Comparison of ENCODE assay signal across 20 cellular contexts in the genomic region with DNA sequence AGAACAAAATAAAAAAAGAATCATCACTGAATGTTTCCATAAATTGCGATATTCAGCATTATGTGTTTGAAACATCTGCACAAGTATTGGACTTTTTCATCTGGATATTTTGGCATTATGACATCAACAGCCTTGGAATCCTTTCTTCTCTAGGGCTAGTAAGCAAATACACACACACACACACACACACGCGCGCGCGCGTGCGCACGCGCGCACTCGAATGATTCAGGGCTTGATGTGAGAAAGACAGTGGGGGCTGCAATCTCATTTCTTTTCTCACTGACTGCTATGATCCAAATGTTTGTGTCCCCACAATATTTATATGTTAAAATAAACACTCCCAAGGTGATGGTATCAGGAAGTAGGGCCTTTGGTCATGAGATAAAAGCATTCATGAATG.
A peak's percentile ranks its signal among the peaks of the same experiment; 100 is the strongest.
DNase-seq lines count a peak whose midpoint lies in the region; ATAC-seq and TF ChIP-seq lines count a peak whose summit lies in the region.
"Had no signal": no experiment of that assay in that cellular context is flagged by ENCODE, and none has a peak within 500 bp of the region (broad histone marks: within the 10 kb centered on the region; RNA-seq: fewer than 3 reads in every experiment).

No MANE protein-coding gene starts in this region.

- H3K27me3 Mint-ChIP-seq in glutamatergic neuron (ENCODE audit: unreplicated experiment), result peaks cover 6% of the 10 kb centered on the region
- H3K27me3 Mint-ChIP-seq: T-helper 17 cell had no signal

- TF ChIP-seq CTCF in glutamatergic neuron (IDR thresholded peaks at IDR 0.05; ENCODE audit: partially characterized antibody, unreplicated experiment), result no peak

- H3K36me3 Mint-ChIP-seq in glutamatergic neuron (ENCODE audit: unreplicated experiment), result no peaks in the 10 kb centered on the region

- H3K36me3 ChIP-seq in skeletal muscle tissue (ENCODE audit: control insufficient read depth in 3 of 3, insufficient read depth in 3 of 3, low read length in 3 of 3), result no peaks in the 10 kb centered on the region
- H3K36me3 ChIP-seq: ovary had no signal

- H3K4me1 ChIP-seq in skeletal muscle tissue (ENCODE audit: control insufficient read depth in 3 of 3, insufficient read depth in 3 of 3, low read length in 3 of 3), result peaks cover 4 to 15% (median 7%) of the 10 kb centered on the region in 3 donors

- H3K27ac Mint-ChIP-seq in glutamatergic neuron (ENCODE audit: unreplicated experiment), result no peak overlapping the region
- H3K27ac Mint-ChIP-seq: activated naive CD8-positive, alpha-beta T cell treated with anti-CD3 and anti-CD28 coated beads, Interleukin-2, amount 10 ng/mL, durations not matched to agents 7 days and 5 days; activated T-helper 1 cell treated with anti-CD3 and anti-CD28 coated beads, Interleukin-12 subunit alpha, Interleukin-12 subunit beta, Interleukin-2, Interleukin-4 antibody, amounts not matched to agents 30 ng/mL and 10 ng/mL and 1 ng/mL, durations not matched to agents 14 hours and 24 hours and 36 hours; T-helper 17 cell had no signal

- no peak overlapping the region for H3K4me3 Mint-ChIP-seq in glutamatergic neuron (ENCODE audit: unreplicated experiment)
- H3K4me3 Mint-ChIP-seq: activated naive CD8-positive, alpha-beta T cell treated with anti-CD3 and anti-CD28 coated beads, Interleukin-2, amount 10 ng/mL, durations not matched to agents 7 days and 5 days; activated T-helper 1 cell treated with anti-CD3 and anti-CD28 coated beads, Interleukin-12 subunit alpha, Interleukin-12 subunit beta, Interleukin-2, Interleukin-4 antibody, amounts not matched to agents 30 ng/mL and 10 ng/mL and 1 ng/mL, durations not matched to agents 14 hours and 24 hours and 36 hours; T-helper 17 cell had no signal

- ATAC-seq in GM21786 (IDR thresholded peaks at IDR 0.05; ENCODE audit: unreplicated experiment), result no peak
- ATAC-seq: T-helper 17 cell had no signal

- H3K9me3 ChIP-seq in skeletal muscle tissue (ENCODE audit: control insufficient read depth in 3 of 3, low read length in 3 of 3), result no peaks in the 10 kb centered on the region
- H3K9me3 ChIP-seq: ovary had no signal

- H3K9ac ChIP-seq in skeletal muscle tissue (ENCODE audit: low read depth in 1 of 3, low read length in 3 of 3), result peak overlapping the region in 1 of 3 donors; percentile 11

- DNase-seq in GM04504 (ENCODE audit: low read depth) (peak; percentile 70), astrocyte of the hippocampus (ENCODE audit: low read depth, low spot score) (peak; percentile 33), glutamatergic neuron (peak; percentile 18), cardiac septum (ENCODE audit: low spot score) (no peak), mucosa of gallbladder (ENCODE audit: low spot score) (no peak)
- DNase-seq: activated CD4-positive, CD25-positive, alpha-beta regulatory T cell; activated naive CD8-positive, alpha-beta T cell treated with anti-CD3 and anti-CD28 coated beads, Interleukin-2, amount 10 ng/mL, durations not matched to agents 7 days and 5 days; caudate nucleus; DMS153; effector CD4-positive, alpha-beta T cell; Kasumi-1; NCI-H1436 treated with DMSO at 0.1 percent for 48 hours; ovary; Right ventricle myocardium superior; small intestine; T-helper 17 cell had no signal

- H3K4me3 ChIP-seq in skeletal muscle tissue (ENCODE audit: low read length in 3 of 3), result no peak overlapping the region
- H3K4me3 ChIP-seq: ovary had no signal

- H3K27me3 ChIP-seq in skeletal muscle tissue (ENCODE audit: control insufficient read depth in 3 of 3, insufficient read depth in 3 of 3, low read length in 3 of 3), result no peaks in the 10 kb centered on the region
- H3K27me3 ChIP-seq: ovary had no signal

- peak overlapping the region; percentile 69 for H3K27ac ChIP-seq in skeletal muscle tissue (ENCODE audit: low read depth, low read length)
- H3K27ac ChIP-seq: C4-2B, ovary had no signal

- H3K9me3 Mint-ChIP-seq in glutamatergic neuron (ENCODE audit: unreplicated experiment), result no peaks in the 10 kb centered on the region

- no peaks in the 10 kb centered on the region for H3K4me1 Mint-ChIP-seq in glutamatergic neuron (ENCODE audit: low read depth, unreplicated experiment)
- H3K4me1 Mint-ChIP-seq: activated naive CD8-positive, alpha-beta T cell treated with anti-CD3 and anti-CD28 coated beads, Interleukin-2, amount 10 ng/mL, durations not matched to agents 7 days and 5 days; T-helper 17 cell had no signal

- intact Hi-C loops in cardiac septum (cut with DNase I), result no loop called here

Comparison
In these comparisons a context has a peak if more than half of its experiments do, and no peak if none do; other contexts are left out.
1. DNase-seq: peak in GM04504 (single experiment), astrocyte of the hippocampus (single experiment) and glutamatergic neuron (single experiment); none in cardiac septum (single experiment) and mucosa of gallbladder (single experiment).